Comparison of ENCODE assay signal across 17 cellular contexts in genomic region chr15:65275728-65276126, GRCh38. TPM values are rescaled to one million over a fixed set of nuclear protein-coding genes. Genes with fewer than 3 reads are reported as not detected.
DNase-seq lines count a peak whose midpoint lies in the region; ATAC-seq, FAIRE-seq and TF ChIP-seq lines count a peak whose summit lies in the region.
"Had no signal": no experiment of that assay in that cellular context is flagged by ENCODE, and none has a peak within 500 bp of the region (broad histone marks: within the 10 kb centered on the region; RNA-seq: fewer than 3 reads in every experiment).

No MANE protein-coding gene starts in this region.

- no peak overlapping the region for H3K4me3 Mint-ChIP-seq in activated CD8-positive, alpha-beta T cell treated with anti-CD3 and anti-CD28 coated beads, Interleukin-2, amount 10 ng/mL, durations not matched to agents 7 days and 5 days

- in situ Hi-C loops in GM23248 (cut with MboI): no loop called here

- H3K36me3 Mint-ChIP-seq in activated CD8-positive, alpha-beta T cell treated with anti-CD3 and anti-CD28 coated beads, Interleukin-2, amount 10 ng/mL, durations not matched to agents 7 days and 5 days (ENCODE audit: low read depth): peaks cover 10% of the 10 kb centered on the region

- no peak for TF ChIP-seq CTCF in A549 (IDR thresholded peaks at IDR 0.05)

- H3K27ac ChIP-seq in A549 (peak overlapping the region; percentile 59 to 76), GM23248 (no peak overlapping the region), caudate nucleus (ENCODE audit: low read depth, low read length) (no peak overlapping the region)
- H3K27ac ChIP-seq: left lung, ovary, VCaP had no signal

- no peak overlapping the region for H3K9ac ChIP-seq in GM23248

- H3K9me2 ChIP-seq in GM23248 (ENCODE audit: insufficient read depth): no peaks in the 10 kb centered on the region

- no peaks in the 10 kb centered on the region for H3K9me3 Mint-ChIP-seq in activated CD8-positive, alpha-beta T cell treated with anti-CD3 and anti-CD28 coated beads, Interleukin-2, amount 10 ng/mL, durations not matched to agents 7 days and 5 days (ENCODE audit: insufficient read depth)

- H3K4me2 ChIP-seq in A549 (peak overlapping the region; percentile 29), GM23248 (ENCODE audit: unreplicated experiment) (no peak overlapping the region)

- H4K20me1 ChIP-seq in GM23248 (ENCODE audit: insufficient read depth): no peaks in the 10 kb centered on the region

- no peak for TF ChIP-seq POLR2A in A549 (IDR thresholded peaks at IDR 0.05; ENCODE audit: low read length)

- no peaks in the 10 kb centered on the region for H3K36me3 ChIP-seq in GM23248 (ENCODE audit: low read depth)
- H3K36me3 ChIP-seq: left lung, ovary had no signal

- no peaks in the 10 kb centered on the region for H3K9me3 ChIP-seq in A549
- no peaks in the 10 kb centered on the region for H3K9me3 ChIP-seq in GM23248 (ENCODE audit: low read depth)
- H3K9me3 ChIP-seq: left lung, ovary had no signal

- H3K27me3 Mint-ChIP-seq in activated CD8-positive, alpha-beta T cell treated with anti-CD3 and anti-CD28 coated beads, Interleukin-2, amount 10 ng/mL, durations not matched to agents 7 days and 5 days (ENCODE audit: low read depth): no peaks in the 10 kb centered on the region

- H3F3A ChIP-seq in GM23248 (ENCODE audit: insufficient read depth): no peaks in the 10 kb centered on the region

- POLR2A ChIA-PET in A549 (lab: Yijun Ruan, JAX): interaction anchor here (0.7 to 2.5 kb wide), 4 partner anchors 9 to 91 kb away, joined by 5 to 13 read pairs (median 10); partner anchors contain the start of genes CLPX, PARP16 and RNU5B-1
- POLR2A ChIA-PET in activated CD8-positive, alpha-beta T cell treated with anti-CD3 and anti-CD28 coated beads, Interleukin-2, amount 10 ng/mL, durations not matched to agents 7 days and 5 days (lab: Charles Lee): interaction anchor here (1.0 to 1.4 kb wide), 3 partner anchors 10 to 29 kb away, joined by 3 to 12 read pairs (median 5); partner anchors contain the start of genes PARP16 and RNU5B-1

- no peak overlapping the region for H3K27ac Mint-ChIP-seq in activated CD8-positive, alpha-beta T cell treated with anti-CD3 and anti-CD28 coated beads, Interleukin-2, amount 10 ng/mL, durations not matched to agents 7 days and 5 days

- no peaks in the 10 kb centered on the region for H3K79me2 ChIP-seq in GM23248 (ENCODE audit: insufficient read depth)

- DNase-seq in A549 (ENCODE audit: low read depth in 1 of 2, low spot score in 1 of 2): peak; percentile 74
- DNase-seq in GM23248: peak; percentile 40
- no peak for DNase-seq in activated CD8-positive, alpha-beta T cell treated with anti-CD3 and anti-CD28 coated beads, Interleukin-2, amount 10 ng/mL, durations not matched to agents 7 days and 5 days
- peak; percentile 45 for DNase-seq in kidney tubule cell (ENCODE audit: low spot score)
- no peak for DNase-seq in RKO (ENCODE audit: low spot score)
- no peak for DNase-seq in caudate nucleus (lab: John Stamatoyannopoulos, UW)
- DNase-seq in posterior vena cava (ENCODE audit: low spot score): no peak
- DNase-seq: activated CD8-positive, alpha-beta memory T cell treated with anti-CD3 and anti-CD28 coated beads, Interleukin-2, amount 50 U/mL, for 48 hours; GOT3; left lung; NCI-H1417; NCI-H524; ovary had no signal

- TF ChIP-seq EP300 in A549 (IDR thresholded peaks at IDR 0.05): no peak

- 40% methylated on average over 2 of the region's 2 CpGs for WGBS in A549 (ENCODE audit: missing lambda C conversion rate)
- WGBS in GM23248 (ENCODE audit: low coverage in 1 of 2, low lambda C conversion rate in 2 of 2, missing lambda C conversion rate in 2 of 2), 2 experiments: 50 to 51% methylated on average over 2 of the region's 2 CpGs

- peaks cover 20% of the 10 kb centered on the region for H3K4me1 ChIP-seq in A549
- H3K4me1 ChIP-seq in GM23248 (ENCODE audit: insufficient read depth): 0 out of 2 replicates have a peak, but pooled peaks cover 4% of the 10 kb centered on the region
- H3K4me1 ChIP-seq: left lung had no signal

- intact Hi-C loops in posterior vena cava (cut with DNase I): no loop called here

- FAIRE-seq in A549 (lab: Jason Lieb, UNC): no peak
- FAIRE-seq: G401.6 had no signal

- TF ChIP-seq RAD21 in A549 (conservative IDR thresholded peaks at IDR 0.05 in 1 of 2, IDR thresholded peaks at IDR 0.05 in 1 of 2): no peak

- no peak overlapping the region for H2AFZ ChIP-seq in GM23248

- H3K27me3 ChIP-seq in GM23248 (replicated peaks; ENCODE audit: insufficient read depth): no peaks in the 10 kb centered on the region
- H3K27me3 ChIP-seq: left lung, ovary had no signal

- H3K4me1 Mint-ChIP-seq in activated CD8-positive, alpha-beta T cell treated with anti-CD3 and anti-CD28 coated beads, Interleukin-2, amount 10 ng/mL, durations not matched to agents 7 days and 5 days (ENCODE audit: low read depth): peaks cover 26% of the 10 kb centered on the region

- no peak overlapping the region for H3K4me3 ChIP-seq in A549
- H3K4me3 ChIP-seq in GM23248: no peak overlapping the region
- H3K4me3 ChIP-seq: left lung, ovary had no signal

- CTCF ChIA-PET in A549 (lab: Yijun Ruan, JAX): interaction anchor here (0.6 to 23.8 kb wide), 7 partner anchors 8 to 221 kb away, joined by 3 to 408 read pairs (median 5); partner anchors contain the start of genes CLPX and PARP16
- CTCF ChIA-PET in activated CD8-positive, alpha-beta T cell treated with anti-CD3 and anti-CD28 coated beads, Interleukin-2, amount 10 ng/mL, durations not matched to agents 7 days and 5 days (lab: Charles Lee): interaction anchor here (1.3 kb wide), 1 partner anchor 10 kb away, joined by 11 read pairs; the partner anchor contains the start of gene PARP16

- ATAC-seq in A549 (peak; percentile 75 to 78), GM18519 (IDR thresholded peaks at IDR 0.05; ENCODE audit: low FRiP score, unreplicated experiment) (no peak)
- ATAC-seq in activated CD8-positive, alpha-beta T cell treated with anti-CD3 and anti-CD28 coated beads, Interleukin-2, amount 10 ng/mL, durations not matched to agents 7 days and 5 days: peak; percentile 33
- ATAC-seq: left lung had no signal

TF ChIP-seq in A549, 52 proteins besides CTCF, POLR2A, EP300 and RAD21 (continues in another document):
- TF ChIP-seq FOSL2 (IDR thresholded peaks at IDR 0.05) (peak; percentile 69; the same call in 1 of the 2 replicates), FOSL2 (CRISPR knock-in tag; IDR thresholded peaks at IDR 0.05) (peak; percentile 84), JUNB (IDR thresholded peaks at IDR 0.05) (peak; percentile 55)

RNA-seq across cellular contexts. Expression of gene PARP16, which starts 11.0 kb away (rescaled TPM):
- 9.8 and 11.2 TPM in 2 replicates for polyA plus RNA-seq in A549 (2011; rRNA removed)
- polyA plus RNA-seq in A549 (2012; cell fraction: cytosol; rRNA removed): 7.0 and 9.9 TPM in 2 replicates
- polyA plus RNA-seq in A549 (2012; cell fraction: nucleus; rRNA removed): 5.7 and 6.7 TPM in 2 replicates
- 6.7 to 7.7 TPM (median 7.5 TPM) in 3 replicates for polyA plus RNA-seq in A549 (2017; fragmentation: RNase III; extraction: RNeasy Plus Mini Kit Qiagen cat#74134 plus additional on column Dnase treatment)
- polyA minus RNA-seq in A549 (2011; rRNA and poly(A)+ RNA removed): 12.3 and 13.4 TPM in 2 replicates
- 3.8 and 5.6 TPM in 2 replicates for total RNA-seq in GM23248 (2014; rRNA removed; shearing (Covaris generic))
- polyA plus RNA-seq in GM23248 (2016; fragmentation: Nextera tagmentation; extraction: Ambion mirVana): 7.1 and 7.7 TPM in 2 replicates
- 10 to 100 TPM; 17.0 to 19.3 TPM for total RNA-seq in activated CD8-positive, alpha-beta T cell treated with anti-CD3 and anti-CD28 coated beads, Interleukin-2, amount 10 ng/mL, durations not matched to agents 7 days and 5 days
- 1 to 10 TPM; 7.4 TPM for total RNA-seq in posterior vena cava

RNA-seq across cellular contexts. Expression of gene RNU5A-1, which starts 20.1 kb away (rescaled TPM):
- polyA plus RNA-seq in A549 (2011; rRNA removed): not detected in 2 replicates
- polyA plus RNA-seq in A549 (2012; cell fraction: cytosol; rRNA removed): not detected in 2 replicates
- polyA plus RNA-seq in A549 (2012; cell fraction: nucleus; rRNA removed): not detected in 2 replicates
- not detected in 3 replicates for polyA plus RNA-seq in A549 (2017; fragmentation: RNase III; extraction: RNeasy Plus Mini Kit Qiagen cat#74134 plus additional on column Dnase treatment)
- under 0.01 TPM in 2 replicates for polyA minus RNA-seq in A549 (2011; rRNA and poly(A)+ RNA removed)
- not detected in 2 replicates for total RNA-seq in GM23248 (2014; rRNA removed; shearing (Covaris generic))
- not detected in 2 replicates for polyA plus RNA-seq in GM23248 (2016; fragmentation: Nextera tagmentation; extraction: Ambion mirVana)
- not detected for total RNA-seq in activated CD8-positive, alpha-beta T cell treated with anti-CD3 and anti-CD28 coated beads, Interleukin-2, amount 10 ng/mL, durations not matched to agents 7 days and 5 days
- total RNA-seq in posterior vena cava: not detected
- total RNA-seq: glomerular endothelial cell, left lung, ovary had no signal
- polyA plus RNA-seq: ovary had no signal

RNA-seq across cellular contexts. Expression of gene RNU5B-1, which starts 28.8 kb away (rescaled TPM):
- not detected in 2 replicates for polyA plus RNA-seq in A549 (2011; rRNA removed)
- polyA plus RNA-seq in A549 (2012; cell fraction: cytosol; rRNA removed): not detected in 2 replicates
- polyA plus RNA-seq in A549 (2012; cell fraction: nucleus; rRNA removed): not detected in 2 replicates
- polyA plus RNA-seq in A549 (2017; fragmentation: RNase III; extraction: RNeasy Plus Mini Kit Qiagen cat#74134 plus additional on column Dnase treatment): not detected in 3 replicates
- under 0.01 TPM in 2 replicates for polyA minus RNA-seq in A549 (2011; rRNA and poly(A)+ RNA removed)
- not detected in 2 replicates for total RNA-seq in GM23248 (2014; rRNA removed; shearing (Covaris generic))
- not detected in 2 replicates for polyA plus RNA-seq in GM23248 (2016; fragmentation: Nextera tagmentation; extraction: Ambion mirVana)
- 10 to 100 TPM in 1 of 2 experiments, not detected in 1; 19.9 TPM for total RNA-seq in activated CD8-positive, alpha-beta T cell treated with anti-CD3 and anti-CD28 coated beads, Interleukin-2, amount 10 ng/mL, durations not matched to agents 7 days and 5 days
- 100 to 1,000 TPM in 1 of 2 donors, 10 to 100 TPM in 1; 95.0 to 102 TPM for total RNA-seq in posterior vena cava
- total RNA-seq: glomerular endothelial cell had no signal
- polyA plus RNA-seq: ovary had no signal

Comparison
In these comparisons a context has a peak if more than half of its experiments do, and no peak if none do; other contexts are left out.
1. DNase-seq: peak in A549 (2 of 2), GM23248 (single experiment) and kidney tubule cell (single experiment); none in activated CD8-positive, alpha-beta T cell treated with anti-CD3 and anti-CD28 coated beads, Interleukin-2, amount 10 ng/mL, durations not matched to agents 7 days and 5 days (single experiment), RKO (single experiment), caudate nucleus (0 of 61) and posterior vena cava (single experiment).
2. H3K27ac ChIP-seq: peak in A549 (2 of 2); none in GM23248 (single experiment) and caudate nucleus (single experiment).